In genomic region chr12:57018353-57018752, GRCh38 we compare ENCODE assay signal across 10 cellular contexts. TPM values are rescaled to one million over a fixed set of nuclear protein-coding genes. Genes with fewer than 3 reads are reported as not detected.
DNase-seq lines count a peak whose midpoint lies in the region; ATAC-seq, FAIRE-seq and TF ChIP-seq lines count a peak whose summit lies in the region.
"Not testable (repeated sequence)": the region's sequence is repeated elsewhere in the genome, so short reads cannot be mapped to it uniquely, and the experiment has no call there.
"Had no signal": no experiment of that assay in that cellular context is flagged by ENCODE, and none has a peak within 500 bp of the region (broad histone marks: within the 10 kb centered on the region; RNA-seq: fewer than 3 reads in every experiment).

No MANE protein-coding gene starts in this region.

- H3K9me3 ChIP-seq in IMR-90 (ENCODE audit: control insufficient read depth, insufficient read depth, low read length); hepatocyte (ENCODE audit: low read depth); HepG2 (ENCODE audit: low read length): not testable (repeated sequence)

- intact Hi-C loops in IMR-90 (cut with micrococcal nuclease); HepG2 (cut with micrococcal nuclease; ENCODE audit: unreplicated experiment); posterior vena cava (cut with DNase I): not testable (repeated sequence)

- TF ChIP-seq CTCF in GM23338 (conservative IDR thresholded peaks at IDR 0.05; ENCODE audit: low read depth in 2 of 2); IMR-90 (conservative IDR thresholded peaks at IDR 0.05; ENCODE audit: low read depth, low read length); VCaP (conservative IDR thresholded peaks at IDR 0.05); hepatocyte (IDR thresholded peaks at IDR 0.05; ENCODE audit: poor library complexity); HepG2 (CRISPR knock-in tag; IDR thresholded peaks at IDR 0.05): not testable (repeated sequence)

- H2BK120ac ChIP-seq in IMR-90 (ENCODE audit: low read depth, low read length) = not testable (repeated sequence)

- H3K27me3 ChIP-seq in GM23338 (ENCODE audit: insufficient read depth); hepatocyte: not testable (repeated sequence)
- H3K27me3 ChIP-seq in IMR-90 (ENCODE audit: control insufficient read depth, insufficient read depth, low read length) (peaks cover 30% of the 10 kb centered on the region), HepG2 (ENCODE audit: control insufficient read depth in 1 of 2, insufficient read depth in 2 of 2, low read length in 2 of 2) (peaks cover 0 to 33% of the 10 kb centered on the region in 2 experiments; a peak in 4 of 5 replicates)

- H2AK9ac ChIP-seq in IMR-90 (replicated peaks; ENCODE audit: low read depth, low read length, poor library complexity) = not testable (repeated sequence)

- not testable (repeated sequence) for H2AK5ac ChIP-seq in IMR-90 (ENCODE audit: low read depth, low read length)

- FAIRE-seq in HepG2 (lab: Jason Lieb, UNC) = not testable (repeated sequence)

- not testable (repeated sequence) for H3K27ac ChIP-seq in GM23338 (ENCODE audit: low read depth); IMR-90 (ENCODE audit: insufficient read depth, low read length); HepG2 (ENCODE audit: extremely low read length, insufficient read depth, low read length)
- peak overlapping the region; percentile 49 for H3K27ac ChIP-seq in VCaP
- peak overlapping the region; percentile 77 for H3K27ac ChIP-seq in hepatocyte

- POLR2A ChIA-PET in IMR-90 (lab: Charles Lee; ENCODE audit: unreplicated experiment) = interaction anchor here (0.5 to 0.6 kb wide), 2 partner anchors 73 to 130 kb away, joined by 4 to 7 read pairs; no protein-coding TSS in a partner anchor
- POLR2A ChIA-PET in HepG2 (lab: Yijun Ruan, JAX) = interaction anchor here (0.6 to 3.0 kb wide), 10 partner anchors 9 to 109 kb away, joined by 3 to 23 read pairs (median 4); partner anchors contain the start of genes MYO1A, NEMP1 and STAT6

- H4K8ac ChIP-seq in IMR-90 (ENCODE audit: low read depth in 2 of 2, low read length in 2 of 2) = not testable (repeated sequence)

- TF ChIP-seq EP300 in HepG2 (IDR thresholded peaks at IDR 0.05; ENCODE audit: low read depth in 2 of 2, low read length in 2 of 2); HepG2 (CRISPR knock-in tag; IDR thresholded peaks at IDR 0.05; ENCODE audit: borderline replicate concordance): not testable (repeated sequence)

- H3K9me1 ChIP-seq in IMR-90 (ENCODE audit: insufficient read depth, low read length) = not testable (repeated sequence)

- H3K14ac ChIP-seq in IMR-90 (replicated peaks; ENCODE audit: low read depth, low read length) = not testable (repeated sequence)

- peak overlapping the region; percentile 25; the same call in 1 of the 2 replicates for H2AFZ ChIP-seq in GM23338
- H2AFZ ChIP-seq in IMR-90 (replicated peaks; ENCODE audit: low read length, poor library complexity); hepatocyte; HepG2 (ENCODE audit: low read length): not testable (repeated sequence)

- not testable (repeated sequence) for H3F3A ChIP-seq in GM23338 (replicated peaks; ENCODE audit: low read depth)

- TF ChIP-seq POLR2A in IMR-90 (IDR thresholded peaks at IDR 0.05; ENCODE audit: low read depth, low read length); HepG2 (IDR thresholded peaks at IDR 0.05; ENCODE audit: insufficient read depth in 1 of 2, low read depth in 2 of 2, low read length in 2 of 2): not testable (repeated sequence)

- not testable (repeated sequence) for DNase-seq in GM23338 (ENCODE audit: low spot score); hepatocyte (ENCODE audit: low spot score)
- DNase-seq in IMR-90 (peak; percentile 66), HepG2 (ENCODE audit: low spot score) (peak; percentile 65), posterior vena cava (ENCODE audit: low spot score) (peak; percentile 50)

- not testable (repeated sequence) for BruUV-seq in IMR-90 (replicated peaks; lab: Mats Ljungman, UMichigan); HepG2 (replicated peaks; lab: Mats Ljungman, UMichigan)

- H3K9me3 Mint-ChIP-seq in GM23338 = not testable (repeated sequence)

- H4K91ac ChIP-seq in IMR-90 (ENCODE audit: insufficient read depth, low read depth, low read length) = not testable (repeated sequence)

- H2BK15ac ChIP-seq in IMR-90 (ENCODE audit: low read depth, low read length) = not testable (repeated sequence)

- H3K9ac ChIP-seq in IMR-90 (ENCODE audit: low read depth, low read length); HepG2 (ENCODE audit: insufficient read depth, low read depth, low read length): not testable (repeated sequence)

- H3K56ac ChIP-seq in IMR-90 (ENCODE audit: extremely low read depth, insufficient read depth, low read length) = not testable (repeated sequence)

- WGBS in IMR-90 (ENCODE audit: extremely low coverage in 2 of 2, insufficient read length in 1 of 2), 2 experiments = 100% methylated on average over 1 of the region's 5 CpGs; no CpG with 5 or more reads in 1 of the 2 experiments
- WGBS in hepatocyte (ENCODE audit: low lambda C conversion rate, missing lambda C conversion rate) = 63% methylated on average over 4 of the region's 5 CpGs
- 5% methylated on average over 5 of the region's 5 CpGs for WGBS in HepG2 (ENCODE audit: low lambda C conversion rate)

- TF ChIP-seq RAD21 in IMR-90 (IDR thresholded peaks at IDR 0.05; ENCODE audit: low read length); HepG2 (CRISPR knock-in tag; IDR thresholded peaks at IDR 0.05): not testable (repeated sequence)

- not testable (repeated sequence) for H3K4me1 ChIP-seq in GM23338 (ENCODE audit: insufficient read depth); IMR-90 (ENCODE audit: control insufficient read depth, insufficient read depth, low read length); hepatocyte (ENCODE audit: insufficient read depth)
- peaks cover 31% of the 10 kb centered on the region for H3K4me1 ChIP-seq in HepG2 (ENCODE audit: insufficient read depth, low read length)

- not testable (repeated sequence) for H3K9me2 ChIP-seq in GM23338 (ENCODE audit: insufficient read depth); hepatocyte (replicated peaks; ENCODE audit: insufficient read depth)

- H3K4me1 Mint-ChIP-seq in GM23338 = peaks cover 23% of the 10 kb centered on the region

- not testable (repeated sequence) for H3K36me3 Mint-ChIP-seq in GM23338 (ENCODE audit: low read depth)

- H3K18ac ChIP-seq in IMR-90 (ENCODE audit: low read depth, low read length) = not testable (repeated sequence)

- CTCF ChIA-PET in IMR-90 (lab: Yijun Ruan, JAX) = interaction anchor here (0.9 kb wide), 1 partner anchor 10 kb away, joined by 3 read pairs; no protein-coding TSS in a partner anchor
- CTCF ChIA-PET in HepG2 (lab: Yijun Ruan, JAX; ENCODE audit: low intra/inter-chr PET ratio, low total read pairs) = not testable (repeated sequence)

- not testable (repeated sequence) for H2BK5ac ChIP-seq in IMR-90 (ENCODE audit: low read depth, low read length, poor library complexity, severe bottlenecking)

- not testable (repeated sequence) for H3K27me3 Mint-ChIP-seq in GM23338 (ENCODE audit: insufficient read depth, low read depth, poor library complexity)

- not testable (repeated sequence) for H3K23ac ChIP-seq in IMR-90 (ENCODE audit: low read depth, low read length)

- H3K79me2 ChIP-seq in GM23338 (replicated peaks; ENCODE audit: insufficient read depth); hepatocyte; HepG2 (ENCODE audit: insufficient read depth, low read length): not testable (repeated sequence)

- in situ Hi-C loops in IMR-90 (cut with MboI; ENCODE audit: low sequenced_read_pairs) = loop anchor here (5.0 kb wide), 1 partner anchor 34 kb away; the partner anchor contains the start of gene MYO1A
- in situ Hi-C loops in HepG2 (cut with HindIII; ENCODE audit: extremely low pct_ligation_motif_present, low pct_unique_long_range_greater_than_20kb) = not testable (repeated sequence)

- not testable (repeated sequence) for H2BK20ac ChIP-seq in IMR-90 (ENCODE audit: low read depth, low read length)

- H4K20me1 ChIP-seq in GM23338 (replicated peaks; ENCODE audit: insufficient read depth); IMR-90 (ENCODE audit: insufficient read depth, low read length); hepatocyte (ENCODE audit: insufficient read depth, poor library complexity, severe bottlenecking); HepG2 (ENCODE audit: insufficient read depth, low read length): not testable (repeated sequence)

- H3K4me3 ChIP-seq in GM23338; IMR-90 (ENCODE audit: insufficient read depth, low read depth, low read length); hepatocyte; HepG2 (replicated peaks in 1 of 3; ENCODE audit: insufficient read depth in 1 of 3, low read depth in 2 of 3, low read length in 3 of 3): not testable (repeated sequence)

- ATAC-seq in GM23338 = not testable (repeated sequence)
- ATAC-seq in IMR-90 (ENCODE audit: low read depth) = 0 out of 2 replicates have a peak, but pooled peaks have one; percentile 43
- peak; percentile 67 for ATAC-seq in HepG2

- H3K4me2 ChIP-seq in GM23338; IMR-90 (ENCODE audit: low read depth, low read length); hepatocyte: not testable (repeated sequence)
- H3K4me2 ChIP-seq in HepG2 (ENCODE audit: low read depth, low read length) = peak overlapping the region; percentile 52

- not testable (repeated sequence) for H3K36me3 ChIP-seq in GM23338 (ENCODE audit: insufficient read depth); IMR-90 (ENCODE audit: control insufficient read depth, insufficient read depth, low read length); hepatocyte (replicated peaks; ENCODE audit: insufficient read depth, low read depth); HepG2 (replicated peaks in 1 of 2; ENCODE audit: control insufficient read depth in 1 of 2, insufficient read depth in 2 of 2, low read length in 2 of 2)

- not testable (repeated sequence) for H3K4ac ChIP-seq in IMR-90 (ENCODE audit: low read depth, low read length)

- H3K27ac Mint-ChIP-seq in GM23338 = not testable (repeated sequence)

- not testable (repeated sequence) for H4K5ac ChIP-seq in IMR-90 (ENCODE audit: low read depth, low read length)

- H3K79me1 ChIP-seq in IMR-90 (ENCODE audit: low read depth in 1 of 2, low read length in 2 of 2) = not testable (repeated sequence)

- dilution Hi-C loops in IMR-90 (cut with HindIII; ENCODE audit: low sequenced_read_pairs, unreplicated experiment) = not testable (repeated sequence)

- H3K4me3 Mint-ChIP-seq in GM23338 = not testable (repeated sequence)

RNA-seq across cellular contexts. Expression of gene TAC3, which starts 2.0 kb away (rescaled TPM):
- 11.9 and 22.0 TPM in 2 replicates for total RNA-seq in GM23338 (2014; rRNA removed; shearing (Covaris generic))
- polyA plus RNA-seq in GM23338 (2016; fragmentation: Nextera tagmentation; extraction: Ambion mirVana) (35.1 and 37.5 TPM in 2 replicates), IMR-90 (2012; rRNA removed) (0.94 and 1.4 TPM in 2 replicates), hepatocyte (113 and 167 TPM in 2 replicates), HepG2 (2011; rRNA removed) (0.13 and 0.25 TPM in 2 replicates)
- total RNA-seq in IMR-90 (2012; rRNA removed) (not detected in 2 replicates), hepatocyte (13.0 and 18.1 TPM in 2 replicates), HepG2 (2016; rRNA removed; fragmentation: Illumina TruSeq; extraction: Trizol) (0.15 TPM in 1 of 2 replicates, not detected in the other), posterior vena cava (under 1 TPM in 1 of 2 donors, not detected in 1; 0.33 TPM)
- 1.6 and 2.0 TPM in 2 replicates for polyA plus RNA-seq in IMR-90 (2012; cell fraction: cytosol; rRNA removed)
- 0.33 and 1.3 TPM in 2 replicates for polyA plus RNA-seq in IMR-90 (2012; cell fraction: nucleus; rRNA removed; ENCODE audit: low replicate concordance)
- total RNA-seq in HepG2 (2016; cell fraction: cytosol; rRNA removed; fragmentation: Illumina TruSeq; extraction: Trizol; ENCODE audit: low read depth) = not detected in 2 replicates
- 0.19 TPM in 1 of 2 replicates, not detected in the other for total RNA-seq in HepG2 (2016; cell fraction: insoluble cytoplasmic fraction; rRNA removed; fragmentation: Illumina TruSeq; extraction: Trizol)
- not detected in 2 replicates for total RNA-seq in HepG2 (2016; cell fraction: membrane; rRNA removed; fragmentation: Illumina TruSeq; extraction: Trizol)
- total RNA-seq in HepG2 (2016; cell fraction: nucleus; rRNA removed; fragmentation: Illumina TruSeq; extraction: Trizol) = not detected in 2 replicates
- 0.14 TPM in 1 of 2 replicates, not detected in the other for polyA plus RNA-seq in HepG2 (2011; cell fraction: cytosol; rRNA removed)
- 0.59 and 0.64 TPM in 2 replicates for polyA plus RNA-seq in HepG2 (2011; cell fraction: nucleus; rRNA removed)
- 0.21 TPM in 1 of 2 replicates, not detected in the other for polyA plus RNA-seq in HepG2 (2012)
- polyA plus RNA-seq in HepG2 (2016; cell fraction: cytosol; fragmentation: Illumina TruSeq; extraction: Trizol; ENCODE audit: low read depth) = not detected in 2 replicates
- 0.43 TPM in 1 of 2 replicates, not detected in the other for polyA plus RNA-seq in HepG2 (2016; cell fraction: insoluble cytoplasmic fraction; fragmentation: Illumina TruSeq; extraction: Trizol; ENCODE audit: low read depth)
- polyA plus RNA-seq in HepG2 (2016; cell fraction: membrane; fragmentation: Illumina TruSeq; extraction: Trizol; ENCODE audit: low read depth) = not detected in 2 replicates
- 1.00 TPM in 1 of 2 replicates, not detected in the other for polyA plus RNA-seq in HepG2 (2016; cell fraction: nucleus; fragmentation: Illumina TruSeq; extraction: Trizol; ENCODE audit: insufficient read depth, low read depth)
- not detected in 2 replicates for polyA minus RNA-seq in HepG2 (2011; rRNA and poly(A)+ RNA removed; ENCODE audit: low replicate concordance)
- polyA minus RNA-seq in HepG2 (2011; cell fraction: cytosol; rRNA and poly(A)+ RNA removed) = not detected in 2 replicates
- polyA minus RNA-seq in HepG2 (2011; cell fraction: nucleus; rRNA and poly(A)+ RNA removed) = not detected in 2 replicates
- total RNA-seq: CD4-positive, CD25-positive, alpha-beta regulatory T cell; CD8-positive, alpha-beta memory T cell; HT-29 had no signal
- polyA plus RNA-seq: CD4-positive, CD25-positive, alpha-beta regulatory T cell; CD8-positive, alpha-beta memory T cell had no signal

RNA-seq across cellular contexts. Expression of gene ZBTB39, which starts 12.0 kb away (rescaled TPM):
- total RNA-seq in GM23338 (2014; rRNA removed; shearing (Covaris generic)) = 24.1 and 26.7 TPM in 2 replicates
- polyA plus RNA-seq in GM23338 (2016; fragmentation: Nextera tagmentation; extraction: Ambion mirVana) (5.5 and 6.6 TPM in 2 replicates), IMR-90 (2012; rRNA removed) (3.6 and 4.0 TPM in 2 replicates), hepatocyte (1.8 and 2.0 TPM in 2 replicates), HepG2 (2011; rRNA removed) (6.4 and 6.9 TPM in 2 replicates)
- total RNA-seq in IMR-90 (2012; rRNA removed) (5.2 and 5.3 TPM in 2 replicates), hepatocyte (6.4 and 6.5 TPM in 2 replicates), HepG2 (2016; rRNA removed; fragmentation: Illumina TruSeq; extraction: Trizol) (6.5 and 8.1 TPM in 2 replicates), posterior vena cava (1 to 10 TPM; 4.8 to 5.6 TPM)
- 1.7 and 2.0 TPM in 2 replicates for polyA plus RNA-seq in IMR-90 (2012; cell fraction: cytosol; rRNA removed)
- 2.0 and 3.8 TPM in 2 replicates for polyA plus RNA-seq in IMR-90 (2012; cell fraction: nucleus; rRNA removed; ENCODE audit: low replicate concordance)
- 0.79 and 0.91 TPM in 2 replicates for total RNA-seq in HepG2 (2016; cell fraction: cytosol; rRNA removed; fragmentation: Illumina TruSeq; extraction: Trizol; ENCODE audit: low read depth)
- total RNA-seq in HepG2 (2016; cell fraction: insoluble cytoplasmic fraction; rRNA removed; fragmentation: Illumina TruSeq; extraction: Trizol) = 6.5 and 7.2 TPM in 2 replicates
- total RNA-seq in HepG2 (2016; cell fraction: membrane; rRNA removed; fragmentation: Illumina TruSeq; extraction: Trizol) = 3.6 and 4.0 TPM in 2 replicates
- 5.7 and 6.7 TPM in 2 replicates for total RNA-seq in HepG2 (2016; cell fraction: nucleus; rRNA removed; fragmentation: Illumina TruSeq; extraction: Trizol)
- polyA plus RNA-seq in HepG2 (2011; cell fraction: cytosol; rRNA removed) = 4.9 and 5.8 TPM in 2 replicates
- polyA plus RNA-seq in HepG2 (2011; cell fraction: nucleus; rRNA removed) = 7.9 and 8.5 TPM in 2 replicates
- 4.4 and 4.7 TPM in 2 replicates for polyA plus RNA-seq in HepG2 (2012)
- polyA plus RNA-seq in HepG2 (2016; cell fraction: cytosol; fragmentation: Illumina TruSeq; extraction: Trizol; ENCODE audit: low read depth) = 0.19 and 0.26 TPM in 2 replicates
- 4.5 and 5.7 TPM in 2 replicates for polyA plus RNA-seq in HepG2 (2016; cell fraction: insoluble cytoplasmic fraction; fragmentation: Illumina TruSeq; extraction: Trizol; ENCODE audit: low read depth)
- polyA plus RNA-seq in HepG2 (2016; cell fraction: membrane; fragmentation: Illumina TruSeq; extraction: Trizol; ENCODE audit: low read depth) = 1.3 and 1.5 TPM in 2 replicates
- polyA plus RNA-seq in HepG2 (2016; cell fraction: nucleus; fragmentation: Illumina TruSeq; extraction: Trizol; ENCODE audit: insufficient read depth, low read depth) = 7.1 and 8.3 TPM in 2 replicates
- polyA minus RNA-seq in HepG2 (2011; rRNA and poly(A)+ RNA removed; ENCODE audit: low replicate concordance) = 10.0 and 11.4 TPM in 2 replicates
- polyA minus RNA-seq in HepG2 (2011; cell fraction: cytosol; rRNA and poly(A)+ RNA removed) = 6.2 and 6.7 TPM in 2 replicates
- 8.6 and 10.3 TPM in 2 replicates for polyA minus RNA-seq in HepG2 (2011; cell fraction: nucleus; rRNA and poly(A)+ RNA removed)

RNA-seq across cellular contexts. Expression of gene MYO1A, which starts 31.6 kb away (rescaled TPM):
- total RNA-seq in GM23338 (2014; rRNA removed; shearing (Covaris generic)) = not detected in 2 replicates
- not detected in 2 replicates for polyA plus RNA-seq in GM23338 (2016; fragmentation: Nextera tagmentation; extraction: Ambion mirVana)
- total RNA-seq in IMR-90 (2012; rRNA removed) = under 0.01 TPM in 1 of 2 replicates, not detected in the other
- not detected in 2 replicates for polyA plus RNA-seq in IMR-90 (2012; rRNA removed)
- polyA plus RNA-seq in IMR-90 (2012; cell fraction: cytosol; rRNA removed) = not detected in 2 replicates
- polyA plus RNA-seq in IMR-90 (2012; cell fraction: nucleus; rRNA removed; ENCODE audit: low replicate concordance) = 0.14 and 0.17 TPM in 2 replicates
- 28.3 and 29.2 TPM in 2 replicates for total RNA-seq in hepatocyte
- polyA plus RNA-seq in hepatocyte = 23.8 and 25.2 TPM in 2 replicates
- total RNA-seq in HepG2 (2016; rRNA removed; fragmentation: Illumina TruSeq; extraction: Trizol) = 5.3 TPM in 2 replicates
- 0.61 and 0.62 TPM in 2 replicates for total RNA-seq in HepG2 (2016; cell fraction: cytosol; rRNA removed; fragmentation: Illumina TruSeq; extraction: Trizol; ENCODE audit: low read depth)
- 2.6 and 4.1 TPM in 2 replicates for total RNA-seq in HepG2 (2016; cell fraction: insoluble cytoplasmic fraction; rRNA removed; fragmentation: Illumina TruSeq; extraction: Trizol)
- 0.69 and 0.71 TPM in 2 replicates for total RNA-seq in HepG2 (2016; cell fraction: membrane; rRNA removed; fragmentation: Illumina TruSeq; extraction: Trizol)
- 2.9 and 4.9 TPM in 2 replicates for total RNA-seq in HepG2 (2016; cell fraction: nucleus; rRNA removed; fragmentation: Illumina TruSeq; extraction: Trizol)
- 6.0 and 10.6 TPM in 2 replicates for polyA plus RNA-seq in HepG2 (2011; rRNA removed)
- polyA plus RNA-seq in HepG2 (2011; cell fraction: cytosol; rRNA removed) = 2.8 and 3.1 TPM in 2 replicates
- polyA plus RNA-seq in HepG2 (2011; cell fraction: nucleus; rRNA removed) = 26.7 and 34.0 TPM in 2 replicates
- 6.9 and 13.6 TPM in 2 replicates for polyA plus RNA-seq in HepG2 (2012)
- 0.20 and 0.40 TPM in 2 replicates for polyA plus RNA-seq in HepG2 (2016; cell fraction: cytosol; fragmentation: Illumina TruSeq; extraction: Trizol; ENCODE audit: low read depth)
- 2.6 TPM in 2 replicates for polyA plus RNA-seq in HepG2 (2016; cell fraction: insoluble cytoplasmic fraction; fragmentation: Illumina TruSeq; extraction: Trizol; ENCODE audit: low read depth)
- 0.34 and 1.5 TPM in 2 replicates for polyA plus RNA-seq in HepG2 (2016; cell fraction: membrane; fragmentation: Illumina TruSeq; extraction: Trizol; ENCODE audit: low read depth)
- polyA plus RNA-seq in HepG2 (2016; cell fraction: nucleus; fragmentation: Illumina TruSeq; extraction: Trizol; ENCODE audit: insufficient read depth, low read depth) = 7.9 and 10.3 TPM in 2 replicates
- polyA minus RNA-seq in HepG2 (2011; rRNA and poly(A)+ RNA removed; ENCODE audit: low replicate concordance) = 0.28 and 14.9 TPM in 2 replicates
- 2.3 and 3.9 TPM in 2 replicates for polyA minus RNA-seq in HepG2 (2011; cell fraction: cytosol; rRNA and poly(A)+ RNA removed)
- polyA minus RNA-seq in HepG2 (2011; cell fraction: nucleus; rRNA and poly(A)+ RNA removed) = 11.2 and 13.8 TPM in 2 replicates
- 1 to 10 TPM in 1 of 2 donors, under 1 TPM in 1; 0.28 to 1.0 TPM for total RNA-seq in posterior vena cava
- total RNA-seq: Daoy had no signal
